Comparison of ENCODE assay signal across 30 cellular contexts in the genomic region with DNA sequence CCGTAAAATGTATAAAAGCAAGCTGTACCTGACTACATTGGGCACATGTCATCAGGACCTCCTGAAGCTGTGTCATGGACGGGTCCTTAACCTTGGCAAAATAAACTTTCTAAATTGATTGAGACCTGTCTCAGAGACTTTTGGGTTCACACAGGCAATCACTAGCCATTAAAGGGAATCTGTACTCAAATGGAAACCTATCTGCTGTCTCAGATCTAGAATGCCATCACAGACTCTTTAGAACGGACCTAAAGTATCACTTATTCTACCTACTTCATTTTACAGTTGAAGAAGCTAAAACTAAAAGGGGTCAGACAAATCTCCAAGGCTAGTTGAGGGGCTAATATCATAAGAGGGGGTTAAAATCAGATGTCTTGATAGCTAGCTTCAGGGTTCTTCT. TPM values are rescaled to one million over a fixed set of nuclear protein-coding genes. Genes with fewer than 3 reads are reported as not detected.
DNase-seq lines count a peak whose midpoint lies in the region; ATAC-seq, FAIRE-seq and TF ChIP-seq lines count a peak whose summit lies in the region.
"Had no signal": no experiment of that assay in that cellular context is flagged by ENCODE, and none has a peak within 500 bp of the region (broad histone marks: within the 10 kb centered on the region; RNA-seq: fewer than 3 reads in every experiment).

No MANE protein-coding gene starts in this region.

- no peak for TF ChIP-seq CTCF in OCI-LY3 (IDR thresholded peaks at IDR 0.05; ENCODE audit: low read depth, low read length)
- no peak for TF ChIP-seq CTCF in GM12878 (IDR thresholded peaks at IDR 0.05 in 2 of 3, conservative IDR thresholded peaks at IDR 0.05 in 1 of 3; ENCODE audit: control insufficient read depth in 2 of 3, extremely low read depth in 1 of 3, insufficient read depth in 1 of 3, low read depth in 3 of 3, low read length in 3 of 3)

- intact Hi-C loops in GM12878 (cut with micrococcal nuclease; ENCODE audit: unreplicated experiment): no loop called here

- POLR2A ChIA-PET in GM12878 (lab: Charles Lee): no interaction called here

- RAD21 ChIA-PET in GM12878 (lab: Charles Lee; ENCODE audit: unreplicated experiment): no interaction called here

- H3K9me3 ChIP-seq in OCI-LY3 (ENCODE audit: insufficient read depth, low read length) (no peaks in the 10 kb centered on the region), GM12878 (replicated peaks; ENCODE audit: control insufficient read depth, insufficient read depth, low read length) (no peaks in the 10 kb centered on the region; the same call in 2 of the 3 replicates)
- H3K9me3 ChIP-seq: breast epithelium, colonic mucosa, lower lobe of right lung, thoracic aorta had no signal

- peak overlapping the region; percentile 33; the same call in 1 of the 2 replicates for H2AFZ ChIP-seq in OCI-LY3 (ENCODE audit: low read depth, low read length)
- H2AFZ ChIP-seq in GM12878 (ENCODE audit: control insufficient read depth, low read depth, low read length): no peak overlapping the region

- peak overlapping the region; percentile 55 for H3K4me3 Mint-ChIP-seq in activated naive CD4-positive, alpha-beta T cell treated with anti-CD3 and anti-CD28 coated beads, Interleukin-2, amount 10 ng/mL, durations not matched to agents 7 days and 5 days
- peak overlapping the region; percentile 72 for H3K4me3 Mint-ChIP-seq in stimulated activated effector memory CD8-positive, alpha-beta T cell treated with anti-CD3 and anti-CD28 coated beads, Interleukin-12 subunit alpha, Interleukin-12 subunit beta, amount 100 ng/mL, for 72 hours
- H3K4me3 Mint-ChIP-seq: stimulated activated memory B cell treated with anti-CD40 and anti-IgM and Interleukin-4, amounts not matched to agents 10 μg/mL and 1 μg/mL and 100 μg/mL, for 72 hours had no signal

- TF ChIP-seq RAD21 in GM12878 (IDR thresholded peaks at IDR 0.05; ENCODE audit: insufficient read depth, low read depth, low read length): no peak

- DNase-seq in activated naive CD4-positive, alpha-beta T cell treated with anti-CD3 and anti-CD28 coated beads, Interleukin-2, amount 10 ng/mL, durations not matched to agents 7 days and 5 days: no peak
- no peak for DNase-seq in activated naive CD4-positive, alpha-beta T cell treated with anti-CD3 and anti-CD28 coated beads, Interleukin-2, amount 50 U/mL, for 16 hours
- DNase-seq in GM12878 (ENCODE audit: low read depth, low spot score) (no peak), GOT3 (lab: John Stamatoyannopoulos, UW) (no peak), DMS 273 treated with DMSO at 0.1 percent for 48 hours (lab: John Stamatoyannopoulos, UW) (no peak)
- DNase-seq in stimulated activated effector memory CD8-positive, alpha-beta T cell treated with anti-CD3 and anti-CD28 coated beads, Interleukin-12 subunit alpha, Interleukin-12 subunit beta, amount 100 ng/mL, for 72 hours (ENCODE audit: low spot score in 2 of 2): peak in 1 of 2 donors; percentile 49
- DNase-seq: activated CD4-positive, alpha-beta T cell treated with anti-CD3 and anti-CD28 coated beads for 4 hours; amniotic stem cell; C1 segment of cervical spinal cord; colonic mucosa; DMS53; GF-D8; lower lobe of right lung; NCI-H1092 treated with DMSO at 0.1 percent for 48 hours; NCI-H2029 treated with DMSO at 0.1 percent for 48 hours; NCI-H345; NCI-H82; PC-3; Right ventricle myocardium superior; stimulated activated CD4-positive, alpha-beta T cell treated with anti-CD3 and anti-CD28 coated beads, Interleukin-2, amount 100 ng/mL, for 24 hours; SW 1271 had no signal

- H3K4me3 ChIP-seq in OCI-LY3 (ENCODE audit: low read length) (no peak overlapping the region), GM12878 (no peak overlapping the region)
- H3K4me3 ChIP-seq: breast epithelium, colonic mucosa, thoracic aorta had no signal

- H3K4me1 ChIP-seq in OCI-LY3 (ENCODE audit: low read length) (peaks cover 14% of the 10 kb centered on the region), GM12878 (ENCODE audit: control insufficient read depth, insufficient read depth, low read length) (no peaks in the 10 kb centered on the region)
- H3K4me1 ChIP-seq: breast epithelium, colonic mucosa, lower lobe of right lung had no signal

- peaks cover 59% of the 10 kb centered on the region for H3K4me1 Mint-ChIP-seq in activated naive CD4-positive, alpha-beta T cell treated with anti-CD3 and anti-CD28 coated beads, Interleukin-2, amount 10 ng/mL, durations not matched to agents 7 days and 5 days
- peaks cover 58% of the 10 kb centered on the region for H3K4me1 Mint-ChIP-seq in stimulated activated effector memory CD8-positive, alpha-beta T cell treated with anti-CD3 and anti-CD28 coated beads, Interleukin-12 subunit alpha, Interleukin-12 subunit beta, amount 100 ng/mL, for 72 hours

- no peak overlapping the region for H3K9ac ChIP-seq in OCI-LY3 (ENCODE audit: low read length)
- H3K9ac ChIP-seq in GM12878 (ENCODE audit: control insufficient read depth, insufficient read depth, low read length): no peak overlapping the region

- no peaks in the 10 kb centered on the region for H3K79me2 ChIP-seq in OCI-LY3 (ENCODE audit: low read length)
- H3K79me2 ChIP-seq in GM12878 (ENCODE audit: control insufficient read depth, insufficient read depth, low read length): no peaks in the 10 kb centered on the region

- in situ Hi-C loops in GM12878 (cut with MboI): no loop called here

- TF ChIP-seq POLR2A in GM12878 (IDR thresholded peaks at IDR 0.05; ENCODE audit: low read depth, low read length): no peak

- TF ChIP-seq EP300 in GM12878 (IDR thresholded peaks at IDR 0.05; ENCODE audit: borderline replicate concordance in 1 of 2, control insufficient read depth in 1 of 2, low read depth in 2 of 2, low read length in 2 of 2): no peak

- CTCF ChIA-PET in activated naive CD4-positive, alpha-beta T cell treated with anti-CD3 and anti-CD28 coated beads, Interleukin-2, amount 10 ng/mL, durations not matched to agents 7 days and 5 days (lab: Charles Lee): interaction anchor here (1.1 to 2.2 kb wide), 2 partner anchors 11 to 71 kb away, joined by 5 to 10 read pairs; a partner anchor contains a TSS
- CTCF ChIA-PET in GM12878 (lab: Yijun Ruan, JAX): interaction anchor here (0.7 to 1.0 kb wide), 3 partner anchors 9 to 54 kb away, joined by 3 to 4 read pairs (median 4); a partner anchor contains a TSS

- H3K4me2 ChIP-seq in OCI-LY3 (ENCODE audit: low read length): peak overlapping the region; percentile 48
- no peak overlapping the region; the same call in 1 of the 2 replicates for H3K4me2 ChIP-seq in GM12878 (ENCODE audit: control insufficient read depth, insufficient read depth)

- H3K36me3 Mint-ChIP-seq in activated naive CD4-positive, alpha-beta T cell treated with anti-CD3 and anti-CD28 coated beads, Interleukin-2, amount 10 ng/mL, durations not matched to agents 7 days and 5 days: peaks cover 83% of the 10 kb centered on the region
- peaks cover 62% of the 10 kb centered on the region for H3K36me3 Mint-ChIP-seq in stimulated activated effector memory CD8-positive, alpha-beta T cell treated with anti-CD3 and anti-CD28 coated beads, Interleukin-12 subunit alpha, Interleukin-12 subunit beta, amount 100 ng/mL, for 72 hours
- H3K36me3 Mint-ChIP-seq: stimulated activated memory B cell treated with anti-CD40 and anti-IgM and Interleukin-4, amounts not matched to agents 10 μg/mL and 1 μg/mL and 100 μg/mL, for 72 hours had no signal

- no peaks in the 10 kb centered on the region for H3K36me3 ChIP-seq in OCI-LY3 (replicated peaks; ENCODE audit: low read depth, low read length)
- H3K36me3 ChIP-seq in GM12878 (ENCODE audit: control insufficient read depth in 2 of 2, insufficient read depth in 2 of 2, low read length in 1 of 2): no peaks in the 10 kb centered on the region
- H3K36me3 ChIP-seq: breast epithelium, colonic mucosa, lower lobe of right lung, thoracic aorta had no signal

- peak; percentile 61 for ATAC-seq in GM12878
- ATAC-seq in stimulated activated effector memory CD8-positive, alpha-beta T cell treated with anti-CD3 and anti-CD28 coated beads, Interleukin-12 subunit alpha, Interleukin-12 subunit beta, amount 100 ng/mL, for 72 hours: peak; percentile 83
- ATAC-seq in HG03159 (IDR thresholded peaks at IDR 0.05; ENCODE audit: unreplicated experiment): no peak
- ATAC-seq: HepG2; lower lobe of right lung; PC-3; stimulated activated memory B cell treated with anti-CD40 and anti-IgM and Interleukin-4, amounts not matched to agents 10 μg/mL and 1 μg/mL and 100 μg/mL, for 72 hours had no signal

- no peak overlapping the region for H3K27ac Mint-ChIP-seq in activated naive CD4-positive, alpha-beta T cell treated with anti-CD3 and anti-CD28 coated beads, Interleukin-2, amount 10 ng/mL, durations not matched to agents 7 days and 5 days
- H3K27ac Mint-ChIP-seq in stimulated activated effector memory CD8-positive, alpha-beta T cell treated with anti-CD3 and anti-CD28 coated beads, Interleukin-12 subunit alpha, Interleukin-12 subunit beta, amount 100 ng/mL, for 72 hours: peak overlapping the region; percentile 92
- H3K27ac Mint-ChIP-seq: stimulated activated memory B cell treated with anti-CD40 and anti-IgM and Interleukin-4, amounts not matched to agents 10 μg/mL and 1 μg/mL and 100 μg/mL, for 72 hours had no signal

- H3K27me3 Mint-ChIP-seq in activated naive CD4-positive, alpha-beta T cell treated with anti-CD3 and anti-CD28 coated beads, Interleukin-2, amount 10 ng/mL, durations not matched to agents 7 days and 5 days: no peaks in the 10 kb centered on the region
- H3K27me3 Mint-ChIP-seq: stimulated activated memory B cell treated with anti-CD40 and anti-IgM and Interleukin-4, amounts not matched to agents 10 μg/mL and 1 μg/mL and 100 μg/mL, for 72 hours had no signal

- no peak for FAIRE-seq in GM12878 (lab: Jason Lieb, UNC)
- FAIRE-seq: HepG2, TTC549 had no signal

- WGBS in GM12878 (ENCODE audit: insufficient coverage, insufficient replicate concordance, low lambda C conversion rate, missing lambda C conversion rate): 33% methylated on average over 3 of the region's 3 CpGs

- peaks cover 12% of the 10 kb centered on the region for H3K9me3 Mint-ChIP-seq in activated naive CD4-positive, alpha-beta T cell treated with anti-CD3 and anti-CD28 coated beads, Interleukin-2, amount 10 ng/mL, durations not matched to agents 7 days and 5 days
- no peaks in the 10 kb centered on the region for H3K9me3 Mint-ChIP-seq in stimulated activated effector memory CD8-positive, alpha-beta T cell treated with anti-CD3 and anti-CD28 coated beads, Interleukin-12 subunit alpha, Interleukin-12 subunit beta, amount 100 ng/mL, for 72 hours
- H3K9me3 Mint-ChIP-seq: stimulated activated memory B cell treated with anti-CD40 and anti-IgM and Interleukin-4, amounts not matched to agents 10 μg/mL and 1 μg/mL and 100 μg/mL, for 72 hours had no signal

- H3K27ac ChIP-seq in OCI-LY3 (ENCODE audit: low read length) (no peak overlapping the region), GM12878 (ENCODE audit: control insufficient read depth, insufficient read depth) (no peak overlapping the region)
- H3K27ac ChIP-seq: breast epithelium, colonic mucosa, lower lobe of right lung, thoracic aorta had no signal

- H4K20me1 ChIP-seq in OCI-LY3 (ENCODE audit: insufficient read depth, low read length) (no peaks in the 10 kb centered on the region), GM12878 (ENCODE audit: control insufficient read depth, insufficient read depth) (no peaks in the 10 kb centered on the region)

- BruUV-seq in GM12878 (replicated peaks; lab: Mats Ljungman, UMichigan): no TSS peak

- no peaks in the 10 kb centered on the region for H3K27me3 ChIP-seq in OCI-LY3 (ENCODE audit: low read depth, low read length)
- no peaks in the 10 kb centered on the region for H3K27me3 ChIP-seq in GM12878 (replicated peaks in 1 of 2; ENCODE audit: control insufficient read depth in 2 of 2, insufficient read depth in 2 of 2, low read length in 1 of 2)
- H3K27me3 ChIP-seq: breast epithelium, colonic mucosa had no signal

- SMC1A ChIA-PET in GM12878 (lab: Charles Lee; ENCODE audit: uncharacterized antibody, unreplicated experiment): interaction anchor here (0.6 to 3.3 kb wide), 3 partner anchors 8 to 12 kb away, joined by 4 to 13 read pairs (median 6); a partner anchor contains a TSS

RNA-seq across cellular contexts. Expression of a gene that starts 11.1 kb away (rescaled TPM):
- total RNA-seq in GM12878 (2013; cell fraction: nucleolus; rRNA removed): 4.7 and 6.5 TPM in 2 replicates
- total RNA-seq in GM12878 (2014; rRNA removed): 0.33 and 0.40 TPM in 2 replicates
- total RNA-seq in GM12878 (2014; rRNA removed; fragmentation: Illumina TruSeq; extraction: Trizol): 0.14 and 0.31 TPM in 2 replicates
- total RNA-seq in GM12878 (2021): 0.43 and 0.44 TPM in 2 replicates
- polyA plus RNA-seq in GM12878 (2011; ENCODE audit: low read depth): not detected
- 2.3 and 3.0 TPM in 2 replicates for polyA plus RNA-seq in GM12878 (2011; rRNA removed)
- 2.3 and 3.5 TPM in 2 replicates for polyA plus RNA-seq in GM12878 (2011; cell fraction: cytosol; rRNA removed)
- polyA plus RNA-seq in GM12878 (2011; cell fraction: nucleus; rRNA removed): 2.8 and 5.0 TPM in 2 replicates
- 0.11 TPM in 1 of 2 replicates, not detected in the other for polyA plus RNA-seq in GM12878 (2012)
- polyA plus RNA-seq in GM12878 (2014; fragmentation: Illumina TruSeq; extraction: Trizol): 0.46 and 0.82 TPM in 2 replicates
- under 1 TPM; 0.16 to 0.39 TPM for polyA plus RNA-seq in GM12878 (2014; fragmentation: Nextera tagmentation; extraction: Ambion mirVana)
- 0.04 and 0.27 TPM in 2 replicates for polyA plus RNA-seq in GM12878 (2014; rRNA removed)
- polyA plus RNA-seq in GM12878 (2016; fragmentation: Nextera tagmentation; extraction: Ambion mirVana): not detected
- 1.7 and 3.6 TPM in 2 replicates for polyA minus RNA-seq in GM12878 (2011; rRNA and poly(A)+ RNA removed)
- polyA minus RNA-seq in GM12878 (2011; cell fraction: cytosol; rRNA and poly(A)+ RNA removed): not detected in 2 replicates
- polyA minus RNA-seq in GM12878 (2011; cell fraction: nucleus; rRNA and poly(A)+ RNA removed): 0.85 and 1.1 TPM in 2 replicates
- total RNA-seq: HepG2, kidney epithelial cell, PC-3, pulmonary artery endothelial cell had no signal
- polyA plus RNA-seq: HepG2 had no signal
